Comparison of ENCODE assay signal across 9 cellular contexts in the genomic region with DNA sequence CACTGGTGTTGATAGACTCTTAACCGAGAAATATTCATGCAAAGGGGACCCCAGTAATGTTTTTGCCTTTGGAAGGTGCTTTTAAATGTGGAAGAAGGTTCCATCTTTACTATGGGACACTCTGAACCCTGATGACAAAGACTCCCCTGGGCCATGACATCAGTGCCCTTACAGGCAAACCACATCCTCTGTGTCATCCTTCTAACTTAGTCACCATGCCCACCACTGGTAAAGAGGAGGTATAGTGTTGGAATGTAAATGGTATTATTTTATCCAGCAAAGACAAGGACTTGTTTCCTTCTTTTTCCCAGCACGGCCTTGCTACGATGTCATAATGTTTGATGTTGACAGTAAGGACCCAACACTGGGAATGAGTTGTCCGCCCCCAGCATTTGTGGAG. TPM values are rescaled to one million over a fixed set of nuclear protein-coding genes. Genes with fewer than 3 reads are reported as not detected.
DNase-seq lines count a peak whose midpoint lies in the region; ATAC-seq and TF ChIP-seq lines count a peak whose summit lies in the region.
"Had no signal": no experiment of that assay in that cellular context is flagged by ENCODE, and none has a peak within 500 bp of the region (broad histone marks: within the 10 kb centered on the region; RNA-seq: fewer than 3 reads in every experiment).

No MANE protein-coding gene starts in this region.

- intact Hi-C loops in esophagus squamous epithelium (cut with DNase I): no loop called here

- ATAC-seq in stimulated activated naive CD8-positive, alpha-beta T cell treated with anti-CD3 and anti-CD28 coated beads, Interleukin-15, amount 100 ng/mL, for 72 hours: peak; percentile 100
- no peak for ATAC-seq in GM21717 (IDR thresholded peaks at IDR 0.05; ENCODE audit: unreplicated experiment)

- no peaks in the 10 kb centered on the region for H3K9me3 ChIP-seq in esophagus squamous epithelium

- no peaks in the 10 kb centered on the region for H3K9me3 Mint-ChIP-seq in stimulated activated naive CD8-positive, alpha-beta T cell treated with anti-CD3 and anti-CD28 coated beads, Interleukin-15, amount 100 ng/mL, for 72 hours
- H3K9me3 Mint-ChIP-seq: nephron had no signal

- H3K27me3 ChIP-seq in esophagus squamous epithelium: no peaks in the 10 kb centered on the region

- peak overlapping the region; percentile 93 to 96 for H3K27ac Mint-ChIP-seq in stimulated activated naive CD8-positive, alpha-beta T cell treated with anti-CD3 and anti-CD28 coated beads, Interleukin-15, amount 100 ng/mL, for 72 hours
- H3K27ac Mint-ChIP-seq: nephron had no signal

- no peak for TF ChIP-seq POLR2A in esophagus squamous epithelium (IDR thresholded peaks at IDR 0.05)

- H3K27ac ChIP-seq in substantia nigra (ENCODE audit: low read depth, low read length, poor library complexity, severe bottlenecking): no peak overlapping the region
- H3K27ac ChIP-seq in esophagus squamous epithelium: no peak overlapping the region

- peaks cover 37% of the 10 kb centered on the region for H3K4me1 Mint-ChIP-seq in stimulated activated naive CD8-positive, alpha-beta T cell treated with anti-CD3 and anti-CD28 coated beads, Interleukin-15, amount 100 ng/mL, for 72 hours

- no peaks in the 10 kb centered on the region for H3K4me1 ChIP-seq in esophagus squamous epithelium

- peaks cover 18 to 97% (median 37%) of the 10 kb centered on the region in 3 donors for H3K36me3 ChIP-seq in esophagus squamous epithelium

- DNase-seq in activated T-cell treated with anti-CD3 and anti-CD28 coated beads for 24 hours (ENCODE audit: low read depth) (peak; percentile 49), fibroblast of pulmonary artery (ENCODE audit: low read depth) (peak; percentile 30), substantia nigra (lab: John Stamatoyannopoulos, UW) (no peak), esophagus squamous epithelium (lab: John Stamatoyannopoulos, UW) (no peak)
- DNase-seq in activated T-cell treated with anti-CD3 and anti-CD28 coated beads, Interleukin-2, amount 50 U/mL, for 1 hour: no peak
- DNase-seq in activated CD4-positive, alpha-beta T cell treated with anti-CD3 and anti-CD28 coated beads, Interleukin-2, amount 50 U/mL, for 4 hours: peak; percentile 26 to 30
- peak; percentile 39 to 68 for DNase-seq in stimulated activated naive CD8-positive, alpha-beta T cell treated with anti-CD3 and anti-CD28 coated beads, Interleukin-15, amount 100 ng/mL, for 72 hours

- peak overlapping the region; percentile 50 to 57 for H3K4me3 Mint-ChIP-seq in stimulated activated naive CD8-positive, alpha-beta T cell treated with anti-CD3 and anti-CD28 coated beads, Interleukin-15, amount 100 ng/mL, for 72 hours
- H3K4me3 Mint-ChIP-seq: nephron had no signal

- WGBS in esophagus squamous epithelium, 2 donors: 87 to 96% methylated on average over 4 of the region's 4 CpGs

- no peaks in the 10 kb centered on the region for H3K27me3 Mint-ChIP-seq in stimulated activated naive CD8-positive, alpha-beta T cell treated with anti-CD3 and anti-CD28 coated beads, Interleukin-15, amount 100 ng/mL, for 72 hours

- no peak for TF ChIP-seq CTCF in fibroblast of pulmonary artery (IDR thresholded peaks at IDR 0.05; ENCODE audit: low read length, missing control alignments)
- no peak for TF ChIP-seq CTCF in esophagus squamous epithelium (IDR thresholded peaks at IDR 0.05)

- H3K4me3 ChIP-seq in fibroblast of pulmonary artery (replicated peaks; ENCODE audit: low read depth, low read length): no peak overlapping the region
- no peak overlapping the region for H3K4me3 ChIP-seq in esophagus squamous epithelium

RNA-seq across cellular contexts. Expression of gene METTL13, which starts 12.6 kb away (rescaled TPM):
- total RNA-seq in esophagus squamous epithelium: 10 to 100 TPM; 14.0 to 20.8 (median 18.3) TPM

RNA-seq across cellular contexts. Expression of gene DNM3, which starts 47.2 kb away (rescaled TPM):
- 1 to 10 TPM in 3 of 4 donors, under 1 TPM in 1; 0.91 to 3.2 (median 1.8) TPM for total RNA-seq in esophagus squamous epithelium

RNA-seq across cellular contexts. Expression of gene VAMP4, which starts 52.2 kb away (rescaled TPM):
- 10 to 100 TPM in 1 of 4 donors, 1 to 10 TPM in 3; 3.5 to 11.4 (median 6.3) TPM for total RNA-seq in esophagus squamous epithelium

Comparison
In these comparisons a context has a peak if more than half of its experiments do, and no peak if none do; other contexts are left out.
1. DNase-seq: peak in activated T-cell treated with anti-CD3 and anti-CD28 coated beads for 24 hours (single experiment), activated CD4-positive, alpha-beta T cell treated with anti-CD3 and anti-CD28 coated beads, Interleukin-2, amount 50 U/mL, for 4 hours (2 of 2), fibroblast of pulmonary artery (single experiment) and stimulated activated naive CD8-positive, alpha-beta T cell treated with anti-CD3 and anti-CD28 coated beads, Interleukin-15, amount 100 ng/mL, for 72 hours (2 of 2); none in activated T-cell treated with anti-CD3 and anti-CD28 coated beads, Interleukin-2, amount 50 U/mL, for 1 hour (single experiment), substantia nigra (0 of 49) and esophagus squamous epithelium (single experiment).